In the genomic region with DNA sequence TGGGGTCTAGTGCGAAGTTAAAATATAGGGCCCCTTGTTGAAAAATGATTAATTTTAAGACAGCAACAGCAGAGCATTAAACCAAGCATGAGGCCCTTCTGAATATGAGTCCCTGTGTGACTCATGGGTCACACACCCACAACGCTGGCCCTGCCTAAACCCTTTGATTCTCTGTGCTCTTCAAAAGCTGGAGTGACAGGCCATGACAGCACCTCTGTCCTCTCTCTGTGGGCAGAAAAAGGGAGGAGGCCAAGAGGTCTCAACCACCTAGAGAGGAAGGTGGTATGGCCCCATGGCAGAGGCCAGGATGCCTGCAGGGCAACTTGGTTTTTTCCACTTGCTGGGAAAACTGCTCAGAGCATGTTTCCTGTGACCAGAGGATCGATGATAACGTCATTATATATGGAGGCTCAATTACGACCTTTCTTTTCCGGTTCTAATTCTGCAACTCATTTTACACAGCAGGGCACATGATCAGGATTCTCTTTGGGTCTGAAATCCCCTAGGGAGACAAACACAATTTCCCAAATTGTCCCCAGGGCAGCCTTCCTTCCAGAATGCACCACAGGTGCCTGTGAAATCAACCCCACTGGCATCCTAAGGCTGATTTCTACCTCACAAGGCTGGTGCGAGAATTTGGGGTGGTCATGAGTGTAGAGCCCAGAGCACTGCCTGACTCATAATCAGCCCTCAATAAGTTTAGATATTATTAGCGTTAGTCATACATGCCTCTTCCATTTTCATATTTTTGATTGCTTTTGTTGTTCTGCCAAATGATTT, we compare ENCODE assay signal across 8 cellular contexts.
DNase-seq lines count a peak whose midpoint lies in the region; ATAC-seq and TF ChIP-seq lines count a peak whose summit lies in the region.

No MANE protein-coding gene starts in this region.

- no peak overlapping the region for H3K27ac Mint-ChIP-seq in glutamatergic neuron (ENCODE audit: unreplicated experiment)

- intact Hi-C loops in PC-9 (cut with micrococcal nuclease; ENCODE audit: unreplicated experiment), result loop anchor here (1.0 to 5.0 kb wide), 4 partner anchors 16 to 103 kb away; no protein-coding TSS in a partner anchor

- peak overlapping the region; percentile 87 for H3K27ac ChIP-seq in PC-9

- H3K4me1 Mint-ChIP-seq in glutamatergic neuron (ENCODE audit: low read depth, unreplicated experiment), result no peaks in the 10 kb centered on the region

- H3K9me3 Mint-ChIP-seq in glutamatergic neuron (ENCODE audit: unreplicated experiment), result no peaks in the 10 kb centered on the region

- no peaks in the 10 kb centered on the region for H3K79me2 ChIP-seq in PC-9 (ENCODE audit: low read depth)

- ATAC-seq in GM19463 (IDR thresholded peaks at IDR 0.05; ENCODE audit: unreplicated experiment) (peak; percentile 72), GM21717 (IDR thresholded peaks at IDR 0.05; ENCODE audit: unreplicated experiment) (no peak)

- CTCF ChIA-PET in PC-9 (lab: Charles Lee), result no interaction called here

- H3K4me1 ChIP-seq in PC-9 (replicated peaks; ENCODE audit: insufficient read depth), result peaks cover 61% of the 10 kb centered on the region

- no peak for TF ChIP-seq CTCF in PC-9 (conservative IDR thresholded peaks at IDR 0.05)
- TF ChIP-seq CTCF in glutamatergic neuron (IDR thresholded peaks at IDR 0.05; ENCODE audit: partially characterized antibody, unreplicated experiment), result no peak

- BruUV-seq in PC-9 (replicated peaks; lab: Mats Ljungman, UMichigan), result TSS peak; percentile 80

- POLR2A ChIA-PET in PC-9 (lab: Charles Lee; ENCODE audit: unreplicated experiment), result interaction anchor here (0.6 kb wide), 1 partner anchor 30 kb away, joined by 19 read pairs; no protein-coding TSS in a partner anchor

- H3K4me3 ChIP-seq in PC-9, result peak overlapping the region; percentile 7; the same call in 1 of the 2 replicates

- no peaks in the 10 kb centered on the region for H3K36me3 ChIP-seq in PC-9 (ENCODE audit: low read depth)

- no peak overlapping the region for H2AFZ ChIP-seq in PC-9

- H3K4me3 Mint-ChIP-seq in glutamatergic neuron (ENCODE audit: unreplicated experiment), result no peak overlapping the region

- no peaks in the 10 kb centered on the region for H4K20me1 ChIP-seq in PC-9 (ENCODE audit: insufficient read depth)

- H3F3A ChIP-seq in PC-9 (ENCODE audit: insufficient read depth, low read depth), result peaks cover 49% of the 10 kb centered on the region

- H3K27me3 ChIP-seq in PC-9 (ENCODE audit: insufficient read depth, low read depth), result no peaks in the 10 kb centered on the region

- H3K36me3 Mint-ChIP-seq in glutamatergic neuron (ENCODE audit: unreplicated experiment), result no peaks in the 10 kb centered on the region

- H3K9me2 ChIP-seq in PC-9 (ENCODE audit: insufficient read depth), result no peaks in the 10 kb centered on the region

- H3K27me3 Mint-ChIP-seq in glutamatergic neuron (ENCODE audit: unreplicated experiment), result peaks cover 2% of the 10 kb centered on the region

- no peaks in the 10 kb centered on the region for H3K9me3 ChIP-seq in PC-9 (ENCODE audit: insufficient read depth, low read depth)

- H3K4me2 ChIP-seq in PC-9, result peak overlapping the region; percentile 64

- DNase-seq in PC-9 (peak; percentile 74 to 93), dermis blood vessel endothelial cell (peak; percentile 70), NCI-H1694 treated with DMSO at 0.1 percent for 48 hours (lab: John Stamatoyannopoulos, UW) (no peak), glutamatergic neuron (no peak)
- peak; percentile 11 to 17 for DNase-seq in stimulated activated CD4-positive, alpha-beta T cell treated with anti-CD3 and anti-CD28 coated beads, Interleukin-4, amount 100 ng/mL, for 4 hours
- DNase-seq in central memory CD4-positive, alpha-beta T cell, result no peak

Comparison
In these comparisons a context has a peak if more than half of its experiments do, and no peak if none do; other contexts are left out.
1. DNase-seq: peak in PC-9 (2 of 2), dermis blood vessel endothelial cell (single experiment) and stimulated activated CD4-positive, alpha-beta T cell treated with anti-CD3 and anti-CD28 coated beads, Interleukin-4, amount 100 ng/mL, for 4 hours (2 of 2); none in NCI-H1694 treated with DMSO at 0.1 percent for 48 hours (single experiment), central memory CD4-positive, alpha-beta T cell (single experiment) and glutamatergic neuron (single experiment).